Comparison of ENCODE assay signal across 1 cellular context in the genomic region with DNA sequence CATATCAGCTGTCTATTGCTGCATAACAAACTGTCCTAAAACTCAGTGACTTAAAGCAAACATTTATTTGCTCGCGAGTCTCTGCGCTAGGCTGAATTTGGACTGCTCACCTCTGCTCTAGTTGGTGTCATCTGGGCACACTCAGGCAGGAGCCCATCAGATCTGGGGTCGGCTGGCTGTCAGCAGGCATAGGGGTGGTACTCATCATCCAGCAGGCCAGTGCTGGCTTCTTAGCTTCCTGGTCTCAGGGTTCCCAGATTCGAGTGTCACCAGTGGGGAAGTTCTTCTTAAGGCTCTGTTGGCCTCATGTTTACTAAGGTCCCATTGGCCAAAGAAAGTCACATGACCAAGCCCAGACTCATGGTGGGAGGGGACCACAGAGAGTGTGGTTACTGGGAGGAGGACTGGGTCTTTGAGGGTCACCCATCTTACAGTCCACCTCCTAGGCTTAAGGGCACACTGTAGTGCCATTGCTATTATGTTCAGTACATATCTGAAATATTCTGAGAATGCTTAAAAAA.
TF ChIP-seq lines count a peak whose summit lies in the region.

No MANE protein-coding gene starts in this region.

TF ChIP-seq in GM12878, 131 proteins besides CTCF, POLR2A, EP300 and RAD21 (continued from another document):
- TF ChIP-seq SUPT20H (IDR thresholded peaks at IDR 0.05; ENCODE audit: borderline replicate concordance, control insufficient read depth, low read depth, low read length): no peak
